In the genomic region with DNA sequence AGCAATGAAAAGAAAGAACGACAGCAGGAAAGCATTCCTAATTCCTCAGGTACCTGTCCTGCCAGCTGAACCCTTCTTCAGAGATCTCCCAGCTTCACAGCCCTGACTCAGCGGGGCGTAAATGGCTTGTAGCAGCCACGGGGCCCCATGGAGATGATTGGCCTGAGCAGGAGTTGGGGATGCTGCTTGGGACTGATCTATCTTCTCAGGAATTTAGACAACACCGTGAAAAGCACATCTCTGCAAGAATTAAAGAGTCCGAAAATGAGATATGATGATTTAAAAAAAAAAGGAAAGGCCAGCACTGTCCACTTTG, we compare ENCODE assay signal across 1 cellular context.
TF ChIP-seq lines count a peak whose summit lies in the region.

No MANE protein-coding gene starts in this region.

TF ChIP-seq in K562, 482 proteins besides CTCF, POLR2A, EP300 and RAD21 (continued from another document):
- TF ChIP-seq, protein P1, sequence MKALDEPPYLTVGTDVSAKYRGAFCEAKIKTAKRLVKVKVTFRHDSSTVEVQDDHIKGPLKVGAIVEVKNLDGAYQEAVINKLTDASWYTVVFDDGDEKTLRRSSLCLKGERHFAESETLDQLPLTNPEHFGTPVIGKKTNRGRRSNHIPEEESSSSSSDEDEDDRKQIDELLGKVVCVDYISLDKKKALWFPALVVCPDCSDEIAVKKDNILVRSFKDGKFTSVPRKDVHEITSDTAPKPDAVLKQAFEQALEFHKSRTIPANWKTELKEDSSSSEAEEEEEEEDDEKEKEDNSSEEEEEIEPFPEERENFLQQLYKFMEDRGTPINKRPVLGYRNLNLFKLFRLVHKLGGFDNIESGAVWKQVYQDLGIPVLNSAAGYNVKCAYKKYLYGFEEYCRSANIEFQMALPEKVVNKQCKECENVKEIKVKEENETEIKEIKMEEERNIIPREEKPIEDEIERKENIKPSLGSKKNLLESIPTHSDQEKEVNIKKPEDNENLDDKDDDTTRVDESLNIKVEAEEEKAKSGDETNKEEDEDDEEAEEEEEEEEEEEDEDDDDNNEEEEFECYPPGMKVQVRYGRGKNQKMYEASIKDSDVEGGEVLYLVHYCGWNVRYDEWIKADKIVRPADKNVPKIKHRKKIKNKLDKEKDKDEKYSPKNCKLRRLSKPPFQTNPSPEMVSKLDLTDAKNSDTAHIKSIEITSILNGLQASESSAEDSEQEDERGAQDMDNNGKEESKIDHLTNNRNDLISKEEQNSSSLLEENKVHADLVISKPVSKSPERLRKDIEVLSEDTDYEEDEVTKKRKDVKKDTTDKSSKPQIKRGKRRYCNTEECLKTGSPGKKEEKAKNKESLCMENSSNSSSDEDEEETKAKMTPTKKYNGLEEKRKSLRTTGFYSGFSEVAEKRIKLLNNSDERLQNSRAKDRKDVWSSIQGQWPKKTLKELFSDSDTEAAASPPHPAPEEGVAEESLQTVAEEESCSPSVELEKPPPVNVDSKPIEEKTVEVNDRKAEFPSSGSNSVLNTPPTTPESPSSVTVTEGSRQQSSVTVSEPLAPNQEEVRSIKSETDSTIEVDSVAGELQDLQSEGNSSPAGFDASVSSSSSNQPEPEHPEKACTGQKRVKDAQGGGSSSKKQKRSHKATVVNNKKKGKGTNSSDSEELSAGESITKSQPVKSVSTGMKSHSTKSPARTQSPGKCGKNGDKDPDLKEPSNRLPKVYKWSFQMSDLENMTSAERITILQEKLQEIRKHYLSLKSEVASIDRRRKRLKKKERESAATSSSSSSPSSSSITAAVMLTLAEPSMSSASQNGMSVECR (CRISPR knock-in tag; IDR thresholded peaks at IDR 0.05): no peak
- peak; percentile 3 for TF ChIP-seq NFYB (IDR thresholded peaks at IDR 0.05; ENCODE audit: extremely low read depth, insufficient read length)
- TF ChIP-seq, protein P2, sequence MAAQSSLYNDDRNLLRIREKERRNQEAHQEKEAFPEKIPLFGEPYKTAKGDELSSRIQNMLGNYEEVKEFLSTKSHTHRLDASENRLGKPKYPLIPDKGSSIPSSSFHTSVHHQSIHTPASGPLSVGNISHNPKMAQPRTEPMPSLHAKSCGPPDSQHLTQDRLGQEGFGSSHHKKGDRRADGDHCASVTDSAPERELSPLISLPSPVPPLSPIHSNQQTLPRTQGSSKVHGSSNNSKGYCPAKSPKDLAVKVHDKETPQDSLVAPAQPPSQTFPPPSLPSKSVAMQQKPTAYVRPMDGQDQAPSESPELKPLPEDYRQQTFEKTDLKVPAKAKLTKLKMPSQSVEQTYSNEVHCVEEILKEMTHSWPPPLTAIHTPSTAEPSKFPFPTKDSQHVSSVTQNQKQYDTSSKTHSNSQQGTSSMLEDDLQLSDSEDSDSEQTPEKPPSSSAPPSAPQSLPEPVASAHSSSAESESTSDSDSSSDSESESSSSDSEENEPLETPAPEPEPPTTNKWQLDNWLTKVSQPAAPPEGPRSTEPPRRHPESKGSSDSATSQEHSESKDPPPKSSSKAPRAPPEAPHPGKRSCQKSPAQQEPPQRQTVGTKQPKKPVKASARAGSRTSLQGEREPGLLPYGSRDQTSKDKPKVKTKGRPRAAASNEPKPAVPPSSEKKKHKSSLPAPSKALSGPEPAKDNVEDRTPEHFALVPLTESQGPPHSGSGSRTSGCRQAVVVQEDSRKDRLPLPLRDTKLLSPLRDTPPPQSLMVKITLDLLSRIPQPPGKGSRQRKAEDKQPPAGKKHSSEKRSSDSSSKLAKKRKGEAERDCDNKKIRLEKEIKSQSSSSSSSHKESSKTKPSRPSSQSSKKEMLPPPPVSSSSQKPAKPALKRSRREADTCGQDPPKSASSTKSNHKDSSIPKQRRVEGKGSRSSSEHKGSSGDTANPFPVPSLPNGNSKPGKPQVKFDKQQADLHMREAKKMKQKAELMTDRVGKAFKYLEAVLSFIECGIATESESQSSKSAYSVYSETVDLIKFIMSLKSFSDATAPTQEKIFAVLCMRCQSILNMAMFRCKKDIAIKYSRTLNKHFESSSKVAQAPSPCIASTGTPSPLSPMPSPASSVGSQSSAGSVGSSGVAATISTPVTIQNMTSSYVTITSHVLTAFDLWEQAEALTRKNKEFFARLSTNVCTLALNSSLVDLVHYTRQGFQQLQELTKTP (IDR thresholded peaks at IDR 0.05; ENCODE audit: low read depth in 1 of 2, partially characterized antibody in 2 of 2): no peak
- TF ChIP-seq, protein P3, sequence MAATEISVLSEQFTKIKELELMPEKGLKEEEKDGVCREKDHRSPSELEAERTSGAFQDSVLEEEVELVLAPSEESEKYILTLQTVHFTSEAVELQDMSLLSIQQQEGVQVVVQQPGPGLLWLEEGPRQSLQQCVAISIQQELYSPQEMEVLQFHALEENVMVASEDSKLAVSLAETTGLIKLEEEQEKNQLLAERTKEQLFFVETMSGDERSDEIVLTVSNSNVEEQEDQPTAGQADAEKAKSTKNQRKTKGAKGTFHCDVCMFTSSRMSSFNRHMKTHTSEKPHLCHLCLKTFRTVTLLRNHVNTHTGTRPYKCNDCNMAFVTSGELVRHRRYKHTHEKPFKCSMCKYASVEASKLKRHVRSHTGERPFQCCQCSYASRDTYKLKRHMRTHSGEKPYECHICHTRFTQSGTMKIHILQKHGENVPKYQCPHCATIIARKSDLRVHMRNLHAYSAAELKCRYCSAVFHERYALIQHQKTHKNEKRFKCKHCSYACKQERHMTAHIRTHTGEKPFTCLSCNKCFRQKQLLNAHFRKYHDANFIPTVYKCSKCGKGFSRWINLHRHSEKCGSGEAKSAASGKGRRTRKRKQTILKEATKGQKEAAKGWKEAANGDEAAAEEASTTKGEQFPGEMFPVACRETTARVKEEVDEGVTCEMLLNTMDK (IDR thresholded peaks at IDR 0.05; ENCODE audit: borderline replicate concordance, insufficient read depth, low read depth, low read length, poor library complexity, severe bottlenecking): no peak
